In the genomic region with DNA sequence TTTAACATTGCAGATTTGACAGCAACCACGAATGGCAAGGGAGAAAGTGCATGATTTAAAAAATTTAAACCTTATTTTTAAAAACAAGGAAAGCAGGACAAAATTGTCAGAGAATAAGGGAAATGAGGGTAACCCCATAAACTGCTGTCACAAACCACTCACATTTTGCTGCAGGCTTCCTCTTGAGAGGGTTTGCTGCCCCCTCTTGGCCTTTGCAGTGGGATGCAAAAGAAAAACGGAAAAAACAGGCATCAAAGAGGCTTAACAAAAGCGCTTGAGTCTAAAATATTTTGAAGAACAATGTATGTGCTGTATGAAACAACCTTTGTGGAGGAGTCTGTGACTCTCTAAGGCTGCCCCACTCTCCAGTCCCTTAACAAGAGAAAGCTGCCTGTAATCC, we compare ENCODE assay signal across 8 cellular contexts.
DNase-seq lines count a peak whose midpoint lies in the region; ATAC-seq, FAIRE-seq and TF ChIP-seq lines count a peak whose summit lies in the region.

No MANE protein-coding gene starts in this region.

- TF ChIP-seq POLR2A in GM12891 (IDR thresholded peaks at IDR 0.05; ENCODE audit: low read depth, low read length) = no peak

- ATAC-seq in HG03575 (IDR thresholded peaks at IDR 0.05; ENCODE audit: extremely low read depth, insufficient number of reproducible peaks, low FRiP score, unreplicated experiment) = peak; percentile 57

- no peak for FAIRE-seq in GM12891 (lab: Jason Lieb, UNC)

- DNase-seq in AG08396 (ENCODE audit: low spot score) = peak; percentile 62
- DNase-seq in GM12891 (ENCODE audit: insufficient read length, low spot score) = peak; percentile 19
- DNase-seq in NCI-H82 treated with DMSO at 0.1 percent for 48 hours (lab: John Stamatoyannopoulos, UW; ENCODE audit: unreplicated experiment) = peak; percentile 21
- DNase-seq in amniotic stem cell (lab: John Stamatoyannopoulos, UW) = peak; percentile 29
- DNase-seq in iPS DF 4.7 (ENCODE audit: extremely low read depth, low spot score) = peak; percentile 36
- DNase-seq in stimulated activated CD8-positive, alpha-beta memory T cell treated with anti-CD3 and anti-CD28 coated beads, Interleukin-4, amount 100 ng/mL, for 48 hours = peak; percentile 31
- DNase-seq in NK-92 (lab: John Stamatoyannopoulos, UW; ENCODE audit: unreplicated experiment) = no peak

TF ChIP-seq in GM12891, 5 proteins besides CTCF, POLR2A, EP300 and RAD21:
- no peak for TF ChIP-seq POU2F2 (IDR thresholded peaks at IDR 0.05; ENCODE audit: low read depth, low read length)
- no peak for TF ChIP-seq TAF1 (IDR thresholded peaks at IDR 0.05; ENCODE audit: low read depth, low read length)
- no peak for TF ChIP-seq POLR2AphosphoS5 (IDR thresholded peaks at IDR 0.05; ENCODE audit: low read depth, low read length)
- no peak for TF ChIP-seq PAX5 (IDR thresholded peaks at IDR 0.05; ENCODE audit: insufficient read depth, low read length, severe bottlenecking)
- TF ChIP-seq SPI1 (IDR thresholded peaks at IDR 0.05; ENCODE audit: low read depth, low read length) = no peak
